10 cellular contexts compared by ENCODE assay signal in genomic region chr3:42387802-42388651, GRCh38.
DNase-seq lines count a peak whose midpoint lies in the region; ATAC-seq and TF ChIP-seq lines count a peak whose summit lies in the region.
"Had no signal": no experiment of that assay in that cellular context is flagged by ENCODE, and none has a peak within 500 bp of the region (broad histone marks: within the 10 kb centered on the region; RNA-seq: fewer than 3 reads in every experiment).

No MANE protein-coding gene starts in this region.

- no peaks in the 10 kb centered on the region for H3K27me3 ChIP-seq in brain microvascular endothelial cell (replicated peaks)
- H3K27me3 ChIP-seq: neutrophil had no signal

- DNase-seq in LoVo (ENCODE audit: low spot score) (peak; percentile 3), brain microvascular endothelial cell (peak; percentile 27), anterior cingulate cortex (lab: John Stamatoyannopoulos, UW) (no peak), NCI-H524 treated with DMSO at 0.1 percent for 48 hours (lab: John Stamatoyannopoulos, UW) (no peak)
- peak; percentile 18 to 20 for DNase-seq in activated CD4-positive, alpha-beta T cell treated with anti-CD3 and anti-CD28 coated beads for 4 hours
- DNase-seq in stimulated activated CD4-positive, alpha-beta T cell treated with anti-CD3 and anti-CD28 coated beads, Interleukin-2, amount 100 ng/mL, for 24 hours = peak; percentile 29 to 31
- DNase-seq: DMS53, GOT3 had no signal

- H3K4me3 ChIP-seq in brain microvascular endothelial cell (ENCODE audit: low read depth, low read length) = no peak overlapping the region

- in situ Hi-C loops in brain microvascular endothelial cell (cut with HindIII; ENCODE audit: low pct_ligation_motif_present, low sequenced_read_pairs) = no loop called here

- TF ChIP-seq CTCF in brain microvascular endothelial cell (IDR thresholded peaks at IDR 0.05; ENCODE audit: low read depth, low read length, missing control alignments) = no peak

- no peaks in the 10 kb centered on the region for H3K36me3 ChIP-seq in brain microvascular endothelial cell (replicated peaks)
- H3K36me3 ChIP-seq: neutrophil had no signal

- no peak overlapping the region for H3K27ac ChIP-seq in brain microvascular endothelial cell
- H3K27ac ChIP-seq: neutrophil had no signal

- ATAC-seq in GM21447 (IDR thresholded peaks at IDR 0.05; ENCODE audit: unreplicated experiment) = no peak

Comparison
In these comparisons a context has a peak if more than half of its experiments do, and no peak if none do; other contexts are left out.
1. DNase-seq: peak in LoVo (single experiment), activated CD4-positive, alpha-beta T cell treated with anti-CD3 and anti-CD28 coated beads for 4 hours (2 of 2), brain microvascular endothelial cell (single experiment) and stimulated activated CD4-positive, alpha-beta T cell treated with anti-CD3 and anti-CD28 coated beads, Interleukin-2, amount 100 ng/mL, for 24 hours (2 of 2); none in anterior cingulate cortex (0 of 58) and NCI-H524 treated with DMSO at 0.1 percent for 48 hours (single experiment).